Comparison of ENCODE assay signal across 8 cellular contexts in genomic region chr1:156927215-156928042, GRCh38. TPM values are rescaled to one million over a fixed set of nuclear protein-coding genes. Genes with fewer than 3 reads are reported as not detected.
DNase-seq lines count a peak whose midpoint lies in the region; ATAC-seq and TF ChIP-seq lines count a peak whose summit lies in the region.

No MANE protein-coding gene starts in this region.

- peaks cover 64% of the 10 kb centered on the region for H3K27me3 Mint-ChIP-seq in activated CD4-positive, alpha-beta T cell treated with anti-CD3 and anti-CD28 coated beads for 36 hours
- peaks cover 80% of the 10 kb centered on the region for H3K27me3 Mint-ChIP-seq in dendritic cell treated with granulocyte-macrophage colony-stimulating factor and Interleukin-4, amounts not matched to agents 40 ng/mL and 50 ng/mL, for 4 days

- H3K27ac Mint-ChIP-seq in activated CD4-positive, alpha-beta T cell treated with anti-CD3 and anti-CD28 coated beads for 36 hours: no peak overlapping the region
- peak overlapping the region; percentile 41 for H3K27ac Mint-ChIP-seq in dendritic cell treated with granulocyte-macrophage colony-stimulating factor and Interleukin-4, amounts not matched to agents 40 ng/mL and 50 ng/mL, for 4 days

- peak; percentile 73 for TF ChIP-seq CTCF in lower lobe of right lung (IDR thresholded peaks at IDR 0.05)

- peak; percentile 76 for ATAC-seq in activated CD4-positive, alpha-beta T cell treated with anti-CD3 and anti-CD28 coated beads for 36 hours
- peak; percentile 66 to 78 for ATAC-seq in lower lobe of right lung

- H3K4me1 ChIP-seq in lower lobe of right lung: peaks cover 30% of the 10 kb centered on the region

- H3K36me3 ChIP-seq in lower lobe of right lung: no peaks in the 10 kb centered on the region

- H3K36me3 Mint-ChIP-seq in activated CD4-positive, alpha-beta T cell treated with anti-CD3 and anti-CD28 coated beads for 36 hours (ENCODE audit: low read depth): no peaks in the 10 kb centered on the region
- no peaks in the 10 kb centered on the region for H3K36me3 Mint-ChIP-seq in dendritic cell treated with granulocyte-macrophage colony-stimulating factor and Interleukin-4, amounts not matched to agents 40 ng/mL and 50 ng/mL, for 4 days (ENCODE audit: low read depth)

- peaks cover 52% of the 10 kb centered on the region for H3K27me3 ChIP-seq in lower lobe of right lung (ENCODE audit: low read depth)

- peaks cover 25% of the 10 kb centered on the region for H3K4me1 Mint-ChIP-seq in activated CD4-positive, alpha-beta T cell treated with anti-CD3 and anti-CD28 coated beads for 36 hours
- peaks cover 52% of the 10 kb centered on the region for H3K4me1 Mint-ChIP-seq in dendritic cell treated with granulocyte-macrophage colony-stimulating factor and Interleukin-4, amounts not matched to agents 40 ng/mL and 50 ng/mL, for 4 days (ENCODE audit: low read depth)

- CTCF ChIA-PET in activated CD4-positive, alpha-beta T cell treated with anti-CD3 and anti-CD28 coated beads for 36 hours (lab: Charles Lee): interaction anchor here (0.6 to 7.7 kb wide), 28 partner anchors 9 to 550 kb away, joined by 3 to 76 read pairs (median 4); partner anchors contain the start of genes HAPLN2, ISG20L2, METTL25B and NTRK1

- no peaks in the 10 kb centered on the region for H3K9me3 Mint-ChIP-seq in activated CD4-positive, alpha-beta T cell treated with anti-CD3 and anti-CD28 coated beads for 36 hours (ENCODE audit: low read depth)
- H3K9me3 Mint-ChIP-seq in dendritic cell treated with granulocyte-macrophage colony-stimulating factor and Interleukin-4, amounts not matched to agents 40 ng/mL and 50 ng/mL, for 4 days: no peaks in the 10 kb centered on the region

- intact Hi-C loops in activated CD4-positive, alpha-beta T cell treated with anti-CD3 and anti-CD28 coated beads for 36 hours (cut with DNase I, micrococcal nuclease): loop anchor here (1.0 to 5.0 kb wide), 7 partner anchors 17 to 240 kb away; no protein-coding TSS in a partner anchor
- intact Hi-C loops in dendritic cell treated with granulocyte-macrophage colony-stimulating factor and Interleukin-4, amounts not matched to agents 40 ng/mL and 50 ng/mL, for 4 days (cut with micrococcal nuclease): loop anchor here (5.0 kb wide), 1 partner anchor 130 kb away; no protein-coding TSS in a partner anchor
- intact Hi-C loops in lower lobe of right lung (cut with DNase I): no loop called here

- no peak overlapping the region for H3K4me3 Mint-ChIP-seq in activated CD4-positive, alpha-beta T cell treated with anti-CD3 and anti-CD28 coated beads for 36 hours
- H3K4me3 Mint-ChIP-seq in dendritic cell treated with granulocyte-macrophage colony-stimulating factor and Interleukin-4, amounts not matched to agents 40 ng/mL and 50 ng/mL, for 4 days: no peak overlapping the region

- DNase-seq in A172 (ENCODE audit: low spot score) (peak; percentile 62), GM19238 (ENCODE audit: insufficient read length, low spot score) (peak; percentile 42), NCI-H2171 treated with DMSO at 0.1 percent for 48 hours (lab: John Stamatoyannopoulos, UW) (peak; percentile 35), lower lobe of right lung (peak; percentile 83), C1 segment of cervical spinal cord (lab: John Stamatoyannopoulos, UW) (no peak)
- DNase-seq in activated CD4-positive, alpha-beta T cell treated with anti-CD3 and anti-CD28 coated beads for 36 hours: peak; percentile 87
- DNase-seq in stimulated activated CD8-positive, alpha-beta memory T cell treated with anti-CD3 and anti-CD28 coated beads, Interleukin-15, amount 100 ng/mL, for 24 hours (ENCODE audit: low read depth): peak; percentile 31

- no peaks in the 10 kb centered on the region for H3K9me3 ChIP-seq in lower lobe of right lung

- peak overlapping the region; percentile 29 for H3K4me3 ChIP-seq in lower lobe of right lung

- POLR2A ChIA-PET in activated CD4-positive, alpha-beta T cell treated with anti-CD3 and anti-CD28 coated beads for 36 hours (lab: Charles Lee): no interaction called here

- H3K27ac ChIP-seq in lower lobe of right lung: no peak overlapping the region

RNA-seq across cellular contexts. Expression of gene LRRC71, which starts 7.0 kb away (rescaled TPM):
- not detected in 2 replicates for total RNA-seq in A172 (2014; rRNA removed; shearing (Covaris generic))
- not detected for total RNA-seq in activated CD4-positive, alpha-beta T cell treated with anti-CD3 and anti-CD28 coated beads for 36 hours
- 5.3 TPM for total RNA-seq in lower lobe of right lung

RNA-seq across cellular contexts. Expression of gene PEAR1, which starts 33.9 kb away (rescaled TPM):
- 2.8 and 3.1 TPM in 2 replicates for total RNA-seq in A172 (2014; rRNA removed; shearing (Covaris generic))
- total RNA-seq in activated CD4-positive, alpha-beta T cell treated with anti-CD3 and anti-CD28 coated beads for 36 hours: not detected
- 14.8 TPM for total RNA-seq in lower lobe of right lung

Comparison
In these comparisons a context has a peak if more than half of its experiments do, and no peak if none do; other contexts are left out.
1. DNase-seq: peak in A172 (single experiment), GM19238 (single experiment), NCI-H2171 treated with DMSO at 0.1 percent for 48 hours (single experiment), activated CD4-positive, alpha-beta T cell treated with anti-CD3 and anti-CD28 coated beads for 36 hours (single experiment), lower lobe of right lung (single experiment) and stimulated activated CD8-positive, alpha-beta memory T cell treated with anti-CD3 and anti-CD28 coated beads, Interleukin-15, amount 100 ng/mL, for 24 hours (single experiment); none in C1 segment of cervical spinal cord (0 of 14).